ENCODE assay signal across 27 cellular contexts in genomic region chr5:159645194-159645846, GRCh38.
"Had no signal": no experiment of that assay in that cellular context is flagged by ENCODE, and none has a peak within 500 bp of the region (broad histone marks: within the 10 kb centered on the region; RNA-seq: fewer than 3 reads in every experiment).

No MANE protein-coding gene starts in this region.

- ATAC-seq: activated CD8-positive, alpha-beta T cell treated with anti-CD3 and anti-CD28 coated beads for 36 hours; activated T-cell treated with anti-CD3 and anti-CD28 coated beads, Interleukin-2, amount 50 U/mL, for 4 hours; activated T-helper 17 cell treated with anti-CD3 and anti-CD28 coated beads, Interleukin-2, amount 50 U/mL, for 72 hours; esophagus mucosa; foreskin keratinocyte; natural killer cell; right lobe of liver; WTC11 had no signal

- FAIRE-seq: astrocyte had no signal

- H3K27me3 ChIP-seq: right lobe of liver, uterus had no signal

- H3K27ac Mint-ChIP-seq: activated CD8-positive, alpha-beta T cell treated with anti-CD3 and anti-CD28 coated beads for 36 hours; activated T-helper 17 cell treated with anti-CD3 and anti-CD28 coated beads, Interleukin-2, amount 50 U/mL, for 72 hours; dendritic cell treated with granulocyte-macrophage colony-stimulating factor and Interleukin-4, amounts not matched to agents 40 ng/mL and 50 ng/mL, for 4 days; endodermal cell; memory B cell; natural killer cell; stimulated activated naive CD8-positive, alpha-beta T cell treated with anti-CD3 and anti-CD28 coated beads, Interleukin-15, Interleukin-2, amounts not matched to agents 100 ng/mL and 50 ng/mL, for 24 hours; type B pancreatic cell; WTC11 had no signal

- H3K9me3 ChIP-seq: right lobe of liver, thoracic aorta, uterus had no signal

- H3K36me3 Mint-ChIP-seq: memory B cell, natural killer cell, type B pancreatic cell, WTC11 had no signal

- H3K9me3 Mint-ChIP-seq: activated CD8-positive, alpha-beta T cell treated with anti-CD3 and anti-CD28 coated beads for 36 hours; activated T-cell treated with anti-CD3 and anti-CD28 coated beads, Interleukin-2, amount 50 U/mL, for 4 hours; activated T-helper 17 cell treated with anti-CD3 and anti-CD28 coated beads, Interleukin-2, amount 50 U/mL, for 72 hours; central memory CD8-positive, alpha-beta T cell; dendritic cell treated with granulocyte-macrophage colony-stimulating factor and Interleukin-4, amounts not matched to agents 40 ng/mL and 50 ng/mL, for 4 days; endodermal cell; memory B cell; natural killer cell; stimulated activated naive CD8-positive, alpha-beta T cell treated with anti-CD3 and anti-CD28 coated beads, Interleukin-15, Interleukin-2, amounts not matched to agents 100 ng/mL and 50 ng/mL, for 24 hours; type B pancreatic cell; WTC11 had no signal

- H3K4me3 Mint-ChIP-seq: activated CD8-positive, alpha-beta T cell treated with anti-CD3 and anti-CD28 coated beads for 36 hours; activated T-cell treated with anti-CD3 and anti-CD28 coated beads, Interleukin-2, amount 50 U/mL, for 4 hours; activated T-helper 17 cell treated with anti-CD3 and anti-CD28 coated beads, Interleukin-2, amount 50 U/mL, for 72 hours; central memory CD8-positive, alpha-beta T cell; dendritic cell treated with granulocyte-macrophage colony-stimulating factor and Interleukin-4, amounts not matched to agents 40 ng/mL and 50 ng/mL, for 4 days; endodermal cell; memory B cell; natural killer cell; stimulated activated naive CD8-positive, alpha-beta T cell treated with anti-CD3 and anti-CD28 coated beads, Interleukin-15, Interleukin-2, amounts not matched to agents 100 ng/mL and 50 ng/mL, for 24 hours; type B pancreatic cell; WTC11 had no signal

- H3K27ac ChIP-seq: foreskin keratinocyte, right lobe of liver, skin epidermis, thoracic aorta, uterus had no signal

- H3K4me3 ChIP-seq: right lobe of liver, skin epidermis, thoracic aorta, uterus had no signal

- H3K4me1 Mint-ChIP-seq: activated T-helper 17 cell treated with anti-CD3 and anti-CD28 coated beads, Interleukin-2, amount 50 U/mL, for 72 hours; central memory CD8-positive, alpha-beta T cell; endodermal cell; memory B cell; natural killer cell had no signal

- DNase-seq: activated CD4-positive, alpha-beta T cell treated with anti-CD3 and anti-CD28 coated beads, Interleukin-2, amount 50 U/mL, for 1 hour; activated CD8-positive, alpha-beta T cell treated with anti-CD3 and anti-CD28 coated beads for 36 hours; activated gamma-delta T cell treated with Interleukin-2 at 50 U/mL for 16 hours; activated naive CD4-positive, alpha-beta T cell treated with anti-CD3 and anti-CD28 coated beads, Interleukin-2, amount 50 U/mL, for 16 hours; activated T-cell treated with anti-CD3 and anti-CD28 coated beads, Interleukin-2, amount 50 U/mL, for 4 hours; amniotic stem cell; endodermal cell; foreskin keratinocyte; islet precursor cell; midbrain; natural killer cell; right lobe of liver; stimulated activated CD4-positive, alpha-beta T cell treated with anti-CD3 and anti-CD28 coated beads, Interleukin-12 subunit alpha, Interleukin-12 subunit beta, amount 100 ng/mL, for 4 hours; stimulated activated CD4-positive, alpha-beta T cell treated with anti-CD3 and anti-CD28 coated beads, Interleukin-4, amount 100 ng/mL, for 1 hour; T-helper 2 cell; uterus had no signal

- H3K4me1 ChIP-seq: foreskin keratinocyte, right lobe of liver, uterus had no signal

- H3K27me3 Mint-ChIP-seq: activated CD8-positive, alpha-beta T cell treated with anti-CD3 and anti-CD28 coated beads for 36 hours; dendritic cell treated with granulocyte-macrophage colony-stimulating factor and Interleukin-4, amounts not matched to agents 40 ng/mL and 50 ng/mL, for 4 days; memory B cell had no signal

- H3K36me3 ChIP-seq: right lobe of liver, thoracic aorta, uterus had no signal
